ENCODE assay signal across 8 cellular contexts in the genomic region with DNA sequence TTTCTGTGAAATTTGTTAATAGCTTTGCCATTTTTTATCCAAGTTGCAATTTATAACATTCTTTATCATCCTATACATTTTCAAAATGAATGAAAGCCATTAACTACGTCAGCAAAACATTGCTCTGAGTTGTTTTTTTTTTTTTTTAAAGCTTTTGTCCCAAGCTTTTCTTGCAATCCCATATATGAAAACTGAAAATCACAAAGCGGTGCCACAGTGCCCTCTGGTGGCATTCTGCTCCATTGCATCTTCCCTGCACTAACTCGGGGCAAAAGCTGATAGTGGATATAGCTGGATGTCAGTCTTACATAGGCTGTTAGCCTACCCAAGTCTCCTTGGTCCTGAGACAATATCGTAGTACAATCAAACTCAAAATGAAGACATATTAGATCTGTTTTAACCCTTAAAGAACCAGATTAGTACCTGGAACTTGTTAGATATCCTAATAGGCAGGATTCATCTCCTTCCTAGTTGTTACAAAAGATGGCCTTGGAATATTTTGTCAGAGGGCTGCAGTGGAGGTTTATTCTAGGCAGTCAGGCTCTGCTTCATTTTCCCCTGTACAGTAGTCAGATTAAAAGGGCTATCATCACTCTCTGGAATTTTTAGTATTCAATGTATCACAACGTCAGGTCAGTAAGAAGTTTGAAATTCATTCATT.
A peak's percentile ranks its signal among the peaks of the same experiment; 100 is the strongest.
DNase-seq lines count a peak whose midpoint lies in the region; ATAC-seq and TF ChIP-seq lines count a peak whose summit lies in the region.

No MANE protein-coding gene starts in this region.

- H3K9me3 ChIP-seq in thoracic aorta, result no peaks in the 10 kb centered on the region

- H3K4me3 Mint-ChIP-seq in nephron, result no peak overlapping the region

- H3K27ac ChIP-seq in thoracic aorta, result no peak overlapping the region

- no peaks in the 10 kb centered on the region for H3K36me3 ChIP-seq in thoracic aorta

- ATAC-seq in GM19328 (IDR thresholded peaks at IDR 0.05; ENCODE audit: unreplicated experiment) (peak; percentile 81), HG03439 (IDR thresholded peaks at IDR 0.05; ENCODE audit: unreplicated experiment) (peak; percentile 81), thoracic aorta (ENCODE audit: insufficient number of reproducible peaks, low FRiP score, low read depth) (no peak)

- no peak overlapping the region for H3K27ac Mint-ChIP-seq in nephron

- H3K4me1 ChIP-seq in thoracic aorta (ENCODE audit: control insufficient read depth in 1 of 2, low read depth in 2 of 2), result no peaks in the 10 kb centered on the region

- TF ChIP-seq CTCF in nephron (IDR thresholded peaks at IDR 0.05; ENCODE audit: unreplicated experiment in 3 of 3), result peak; percentile 90 to 95 (median 94)
- TF ChIP-seq CTCF in thoracic aorta (IDR thresholded peaks at IDR 0.05), result peak; percentile 75

- no peaks in the 10 kb centered on the region for H3K27me3 Mint-ChIP-seq in nephron (ENCODE audit: low read depth)

- H3K4me3 ChIP-seq in thoracic aorta, result no peak overlapping the region

- no peaks in the 10 kb centered on the region for H3K27me3 ChIP-seq in thoracic aorta (replicated peaks; ENCODE audit: insufficient read depth)

- no peaks in the 10 kb centered on the region for H3K9me3 Mint-ChIP-seq in nephron

- no peaks in the 10 kb centered on the region for H3K36me3 Mint-ChIP-seq in nephron (ENCODE audit: low read depth)

- no peaks in the 10 kb centered on the region for H3K4me1 Mint-ChIP-seq in nephron

- DNase-seq in COLO668 (lab: John Stamatoyannopoulos, UW; ENCODE audit: unreplicated experiment) (peak; percentile 48), NCI-H69 (lab: John Stamatoyannopoulos, UW) (peak; percentile 75), fibroblast of gingiva (ENCODE audit: low read depth) (peak; percentile 24), thoracic aorta (ENCODE audit: low spot score) (no peak)
- DNase-seq in activated CD8-positive, alpha-beta memory T cell treated with anti-CD3 and anti-CD28 coated beads, Interleukin-2, amount 50 U/mL, for 4 hours, result peak; percentile 40
